14 cellular contexts compared by ENCODE assay signal in the genomic region with DNA sequence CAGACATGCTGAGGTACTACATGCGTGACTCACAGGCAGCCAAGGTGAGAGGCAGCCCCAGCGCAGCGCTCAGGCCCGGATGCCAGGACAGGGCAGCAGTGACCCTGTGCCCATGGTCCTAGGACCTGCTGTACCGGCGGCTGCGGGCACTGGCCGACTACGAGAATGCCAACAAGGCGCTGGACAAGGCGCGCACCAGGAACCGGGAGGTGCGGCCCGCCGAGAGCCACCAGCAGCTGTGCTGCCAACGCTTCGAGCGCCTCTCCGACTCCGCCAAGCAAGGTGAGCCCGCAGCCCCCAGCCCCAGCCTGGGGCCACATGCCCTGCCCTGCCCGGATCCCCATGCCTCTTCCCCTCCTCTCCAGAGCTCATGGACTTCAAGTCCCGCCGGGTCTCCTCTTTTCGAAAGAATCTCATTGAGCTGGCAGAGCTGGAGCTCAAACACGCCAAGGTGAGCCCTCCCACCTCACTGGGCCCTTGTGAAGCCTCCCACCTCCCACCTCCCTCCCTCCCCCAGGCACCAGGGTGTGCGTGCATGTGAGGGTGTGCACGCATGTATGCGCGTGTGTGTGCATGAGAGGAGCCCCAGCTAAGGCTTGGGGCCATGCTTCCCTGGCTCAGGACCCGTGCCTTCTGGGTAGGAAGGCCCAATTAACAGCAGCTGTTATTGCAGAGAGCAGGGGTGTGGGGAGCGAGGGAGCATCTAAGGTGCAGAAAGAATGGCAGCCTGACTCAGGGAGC. TPM values are rescaled to one million over a fixed set of nuclear protein-coding genes. Genes with fewer than 3 reads are reported as not detected.
DNase-seq lines count a peak whose midpoint lies in the region; ATAC-seq and TF ChIP-seq lines count a peak whose summit lies in the region.
"Had no signal": no experiment of that assay in that cellular context is flagged by ENCODE, and none has a peak within 500 bp of the region (broad histone marks: within the 10 kb centered on the region; RNA-seq: fewer than 3 reads in every experiment).

No MANE protein-coding gene starts in this region.

- peaks cover 38% of the 10 kb centered on the region for H4K20me1 ChIP-seq in hepatocyte (ENCODE audit: insufficient read depth, poor library complexity, severe bottlenecking)

- CTCF ChIA-PET in naive thymus-derived CD4-positive, alpha-beta T cell (lab: Charles Lee), result interaction anchor here (1.2 kb wide), 1 partner anchor 31 kb away, joined by 4 read pairs; no protein-coding TSS in a partner anchor

- no peak overlapping the region for H3K4me3 Mint-ChIP-seq in stimulated activated effector memory CD8-positive, alpha-beta T cell treated with anti-CD3 and anti-CD28 coated beads, Interleukin-12 subunit alpha, Interleukin-12 subunit beta, amount 100 ng/mL, for 72 hours
- no peak overlapping the region for H3K4me3 Mint-ChIP-seq in naive thymus-derived CD4-positive, alpha-beta T cell

- peak overlapping the region in 3 of 4 donors; percentile 75 to 97 (median 80) for H3K27ac ChIP-seq in Peyer's patch
- H3K27ac ChIP-seq in hepatocyte, result peak overlapping the region; percentile 88
- H3K27ac ChIP-seq in naive thymus-derived CD4-positive, alpha-beta T cell (ENCODE audit: low read depth, low read length), result no peak overlapping the region

- H3K9me3 ChIP-seq in Peyer's patch (no peaks in the 10 kb centered on the region), hepatocyte (ENCODE audit: low read depth) (no peaks in the 10 kb centered on the region)
- H3K9me3 ChIP-seq in naive thymus-derived CD4-positive, alpha-beta T cell (ENCODE audit: control insufficient read depth in 2 of 3, low read length in 3 of 3), result peaks cover 0 to 8% (median 0%) of the 10 kb centered on the region in 3 experiments

- H2AFZ ChIP-seq in hepatocyte, result no peak overlapping the region

- no peaks in the 10 kb centered on the region for H3K9me2 ChIP-seq in hepatocyte (replicated peaks; ENCODE audit: insufficient read depth)

- ATAC-seq in stimulated activated effector memory CD8-positive, alpha-beta T cell treated with anti-CD3 and anti-CD28 coated beads, Interleukin-12 subunit alpha, Interleukin-12 subunit beta, amount 100 ng/mL, for 72 hours, result no peak
- no peak for ATAC-seq in naive thymus-derived CD4-positive, alpha-beta T cell
- no peak for ATAC-seq in GM21723 (IDR thresholded peaks at IDR 0.05; ENCODE audit: unreplicated experiment)
- no peak for ATAC-seq in HG03469 (IDR thresholded peaks at IDR 0.05; ENCODE audit: unreplicated experiment)

- DNase-seq in activated effector memory CD4-positive, alpha-beta T cell treated with anti-CD3 and anti-CD28 coated beads, Interleukin-2, amount 50 U/mL, for 16 hours, result peak; percentile 55
- DNase-seq in activated effector memory CD4-positive, alpha-beta T cell treated with Interleukin-2 at 50 U/mL for 16 hours, result no peak
- DNase-seq in Peyer's patch (peak in 2 of 3 donors; percentile 58 to 61), hepatocyte (ENCODE audit: low spot score) (peak; percentile 7)
- peak in 1 of 2 donors; percentile 53 for DNase-seq in stimulated activated effector memory CD8-positive, alpha-beta T cell treated with anti-CD3 and anti-CD28 coated beads, Interleukin-12 subunit alpha, Interleukin-12 subunit beta, amount 100 ng/mL, for 72 hours (ENCODE audit: low spot score in 2 of 2)
- DNase-seq in naive thymus-derived CD4-positive, alpha-beta T cell, result no peak
- DNase-seq: activated CD8-positive, alpha-beta memory T cell treated with anti-CD3 and anti-CD28 coated beads for 24 hours; NCI-H446 treated with DMSO at 0.1 percent for 48 hours; OCI-M1 had no signal

- H3K4me1 Mint-ChIP-seq in stimulated activated effector memory CD8-positive, alpha-beta T cell treated with anti-CD3 and anti-CD28 coated beads, Interleukin-12 subunit alpha, Interleukin-12 subunit beta, amount 100 ng/mL, for 72 hours, result peaks cover 44% of the 10 kb centered on the region
- H3K4me1 Mint-ChIP-seq in naive thymus-derived CD4-positive, alpha-beta T cell, result peaks cover 33 to 43% (median 40%) of the 10 kb centered on the region in 7 donors

- H3K27me3 ChIP-seq in Peyer's patch (no peaks in the 10 kb centered on the region), hepatocyte (no peaks in the 10 kb centered on the region)
- no peaks in the 10 kb centered on the region for H3K27me3 ChIP-seq in naive thymus-derived CD4-positive, alpha-beta T cell (ENCODE audit: control insufficient read depth in 2 of 2, insufficient read depth in 2 of 2, low read length in 2 of 2)

- intact Hi-C loops in naive thymus-derived CD4-positive, alpha-beta T cell (cut with micrococcal nuclease), result loop anchor here in 1 of 2 donors (10.0 kb wide), 1 partner anchor 308 kb away; no protein-coding TSS in a partner anchor

- no peak for TF ChIP-seq POLR2A in Peyer's patch (IDR thresholded peaks at IDR 0.05)

- peaks cover 39% of the 10 kb centered on the region for H3K79me2 ChIP-seq in hepatocyte

- peak overlapping the region; percentile 88 for H3K27ac Mint-ChIP-seq in stimulated activated effector memory CD8-positive, alpha-beta T cell treated with anti-CD3 and anti-CD28 coated beads, Interleukin-12 subunit alpha, Interleukin-12 subunit beta, amount 100 ng/mL, for 72 hours
- H3K27ac Mint-ChIP-seq in naive thymus-derived CD4-positive, alpha-beta T cell, result peak overlapping the region in 1 of 9 donors; percentile 72
- H3K27ac Mint-ChIP-seq: nephron had no signal

- H3K9me3 Mint-ChIP-seq in stimulated activated effector memory CD8-positive, alpha-beta T cell treated with anti-CD3 and anti-CD28 coated beads, Interleukin-12 subunit alpha, Interleukin-12 subunit beta, amount 100 ng/mL, for 72 hours, result no peaks in the 10 kb centered on the region
- peaks cover 0 to 10% (median 0%) of the 10 kb centered on the region in 11 donors for H3K9me3 Mint-ChIP-seq in naive thymus-derived CD4-positive, alpha-beta T cell
- H3K9me3 Mint-ChIP-seq: nephron had no signal

- H3K4me1 ChIP-seq in Peyer's patch (peaks cover 11 to 45% (median 15%) of the 10 kb centered on the region in 4 donors), hepatocyte (ENCODE audit: insufficient read depth) (peaks cover 29% of the 10 kb centered on the region)
- H3K4me1 ChIP-seq in naive thymus-derived CD4-positive, alpha-beta T cell (ENCODE audit: control insufficient read depth in 2 of 2, insufficient read depth in 2 of 2, low read length in 2 of 2), result peaks cover 15 to 25% of the 10 kb centered on the region in 2 donors

- H3K36me3 ChIP-seq in Peyer's patch (peaks cover 0 to 53% (median 0%) of the 10 kb centered on the region in 3 donors), hepatocyte (replicated peaks; ENCODE audit: insufficient read depth, low read depth) (no peaks in the 10 kb centered on the region)
- peaks cover 27 to 66% (median 35%) of the 10 kb centered on the region in 3 experiments for H3K36me3 ChIP-seq in naive thymus-derived CD4-positive, alpha-beta T cell (ENCODE audit: control insufficient read depth in 2 of 3, insufficient read depth in 3 of 3, low read length in 3 of 3)

- no peaks in the 10 kb centered on the region for H3K27me3 Mint-ChIP-seq in naive thymus-derived CD4-positive, alpha-beta T cell

- POLR2A ChIA-PET in naive thymus-derived CD4-positive, alpha-beta T cell (lab: Charles Lee), result interaction anchor here (1.0 to 1.1 kb wide), 2 partner anchors 14 to 355 kb away, joined by 3 read pairs; no protein-coding TSS in a partner anchor

- no peak overlapping the region for H3K4me2 ChIP-seq in hepatocyte

- TF ChIP-seq CTCF in Peyer's patch (IDR thresholded peaks at IDR 0.05), result no peak
- TF ChIP-seq CTCF in hepatocyte (IDR thresholded peaks at IDR 0.05; ENCODE audit: poor library complexity), result no peak

- WGBS in hepatocyte (ENCODE audit: low lambda C conversion rate, missing lambda C conversion rate), result 95% methylated on average over 21 of the region's 33 CpGs

- peaks cover 75% of the 10 kb centered on the region for H3K36me3 Mint-ChIP-seq in stimulated activated effector memory CD8-positive, alpha-beta T cell treated with anti-CD3 and anti-CD28 coated beads, Interleukin-12 subunit alpha, Interleukin-12 subunit beta, amount 100 ng/mL, for 72 hours
- H3K36me3 Mint-ChIP-seq in naive thymus-derived CD4-positive, alpha-beta T cell, result peaks cover 7 to 57% (median 37%) of the 10 kb centered on the region in 5 donors

- H3K4me3 ChIP-seq in Peyer's patch (peak overlapping the region in 2 of 4 donors; percentile 18 to 22), hepatocyte (no peak overlapping the region)
- no peak overlapping the region for H3K4me3 ChIP-seq in naive thymus-derived CD4-positive, alpha-beta T cell (ENCODE audit: low read length)

RNA-seq across cellular contexts. Expression of a gene that starts 5.3 kb away (rescaled TPM):
- total RNA-seq in Peyer's patch (1,000 to 10,000 TPM in 3 of 4 donors, 100 to 1,000 TPM in 1; 961 to 2,313 (median 1,456) TPM), hepatocyte (720 and 758 TPM in 2 replicates)
- 1,698 and 1,708 TPM in 2 replicates for polyA plus RNA-seq in hepatocyte
- total RNA-seq in naive thymus-derived CD4-positive, alpha-beta T cell, result 1,000 to 10,000 TPM in 1 of 5 experiments, 100 to 1,000 TPM in 4; 403 to 1,550 (median 533) TPM
- 1,000 to 10,000 TPM; 2,039 to 2,314 TPM for polyA plus RNA-seq in naive thymus-derived CD4-positive, alpha-beta T cell

RNA-seq across cellular contexts. Expression of a gene that starts 7.6 kb away (rescaled TPM):
- 100 to 1,000 TPM in 1 of 4 donors, 10 to 100 TPM in 3; 68.3 to 101 (median 78.9) TPM for total RNA-seq in Peyer's patch
- 22.3 and 23.8 TPM in 2 replicates for total RNA-seq in hepatocyte
- 47.0 and 51.7 TPM in 2 replicates for polyA plus RNA-seq in hepatocyte
- total RNA-seq in naive thymus-derived CD4-positive, alpha-beta T cell, result 100 to 1,000 TPM in 2 of 5 experiments, 10 to 100 TPM in 3; 51.8 to 117 (median 97.7) TPM
- 10 to 100 TPM; 18.3 to 33.0 TPM for polyA plus RNA-seq in naive thymus-derived CD4-positive, alpha-beta T cell

RNA-seq across cellular contexts. Expression of a gene that starts 18.9 kb away (rescaled TPM):
- total RNA-seq in Peyer's patch (1 to 10 TPM in 3 of 4 donors, not detected in 1; 1.7 to 6.7 (median 6.4) TPM), hepatocyte (2.3 and 2.9 TPM in 2 replicates)
- polyA plus RNA-seq in hepatocyte, result 5.1 and 6.0 TPM in 2 replicates
- total RNA-seq in naive thymus-derived CD4-positive, alpha-beta T cell, result 1 to 10 TPM in 3 of 5 experiments, under 1 TPM in 2; 0.81 to 2.0 (median 1.1) TPM
- polyA plus RNA-seq in naive thymus-derived CD4-positive, alpha-beta T cell, result under 1 TPM; 0.38 to 0.60 TPM

RNA-seq across cellular contexts. Expression of a gene that starts 19.9 kb away (rescaled TPM):
- total RNA-seq in Peyer's patch (10 to 100 TPM in 3 of 4 donors, 1 to 10 TPM in 1; 4.4 to 75.1 (median 12.1) TPM), hepatocyte (65.2 and 69.7 TPM in 2 replicates)
- polyA plus RNA-seq in hepatocyte, result 197 and 230 TPM in 2 replicates
- 10 to 100 TPM in 3 of 5 experiments, 1 to 10 TPM in 2; 5.9 to 16.0 (median 12.7) TPM for total RNA-seq in naive thymus-derived CD4-positive, alpha-beta T cell
- polyA plus RNA-seq in naive thymus-derived CD4-positive, alpha-beta T cell, result under 1 TPM; 0.40 to 0.60 TPM

RNA-seq across cellular contexts. Expression of a gene that starts 27.0 kb away (rescaled TPM):
- total RNA-seq in Peyer's patch (1 to 10 TPM in 2 of 4 donors, not detected in 2; 1.3 to 1.9 TPM), hepatocyte (not detected in 2 replicates)
- polyA plus RNA-seq in hepatocyte, result 0.15 and 0.56 TPM in 2 replicates
- total RNA-seq in naive thymus-derived CD4-positive, alpha-beta T cell, result 100 to 1,000 TPM in 1 of 5 experiments, 10 to 100 TPM in 4; 24.9 to 148 (median 29.3) TPM
- 10 to 100 TPM; 31.7 to 58.7 TPM for polyA plus RNA-seq in naive thymus-derived CD4-positive, alpha-beta T cell
- total RNA-seq: frontal cortex had no signal
- polyA plus RNA-seq: keratinocyte had no signal

Comparison
In these comparisons a context has a peak if more than half of its experiments do, and no peak if none do; other contexts are left out.
1. DNase-seq: peak in activated effector memory CD4-positive, alpha-beta T cell treated with anti-CD3 and anti-CD28 coated beads, Interleukin-2, amount 50 U/mL, for 16 hours (single experiment), Peyer's patch (2 of 3) and hepatocyte (single experiment); none in activated effector memory CD4-positive, alpha-beta T cell treated with Interleukin-2 at 50 U/mL for 16 hours (single experiment) and naive thymus-derived CD4-positive, alpha-beta T cell (0 of 9).